ENCODE assay signal across 8 cellular contexts in genomic region chr18:79401494-79402208, GRCh38. TPM values are rescaled to one million over a fixed set of nuclear protein-coding genes. Genes with fewer than 3 reads are reported as not detected.
A peak's percentile ranks its signal among the peaks of the same experiment; 100 is the strongest.
DNase-seq lines count a peak whose midpoint lies in the region; ATAC-seq and TF ChIP-seq lines count a peak whose summit lies in the region.
"Had no signal": no experiment of that assay in that cellular context is flagged by ENCODE, and none has a peak within 500 bp of the region (broad histone marks: within the 10 kb centered on the region; RNA-seq: fewer than 3 reads in every experiment).

No MANE protein-coding gene starts in this region.

- no peak for TF ChIP-seq RAD21 in HCT116 (IDR thresholded peaks at IDR 0.05; ENCODE audit: low read depth)

- H3K4me1 Mint-ChIP-seq in activated T-cell treated with anti-CD3 and anti-CD28 coated beads, Interleukin-2, amount 50 U/mL, for 4 hours (ENCODE audit: low read depth), result peaks cover 67% of the 10 kb centered on the region
- peaks cover 81% of the 10 kb centered on the region for H3K4me1 Mint-ChIP-seq in stimulated activated memory B cell treated with anti-CD40 and anti-IgM and Interleukin-4, amounts not matched to agents 10 μg/mL and 1 μg/mL and 100 μg/mL, for 72 hours

- no peak for ATAC-seq in HCT116
- ATAC-seq in activated T-cell treated with anti-CD3 and anti-CD28 coated beads, Interleukin-2, amount 50 U/mL, for 4 hours, result no peak
- ATAC-seq in right cardiac atrium, result no peak
- no peak for ATAC-seq in stimulated activated memory B cell treated with anti-CD40 and anti-IgM and Interleukin-4, amounts not matched to agents 10 μg/mL and 1 μg/mL and 100 μg/mL, for 72 hours

- H3K9me2 ChIP-seq in HCT116 (ENCODE audit: insufficient read depth), result no peaks in the 10 kb centered on the region

- H2AFZ ChIP-seq in HCT116 (ENCODE audit: low read depth, low read length, poor library complexity, severe bottlenecking), result no peak overlapping the region

- no peaks in the 10 kb centered on the region for H3K9me3 Mint-ChIP-seq in activated T-cell treated with anti-CD3 and anti-CD28 coated beads, Interleukin-2, amount 50 U/mL, for 4 hours
- no peaks in the 10 kb centered on the region for H3K9me3 Mint-ChIP-seq in stimulated activated memory B cell treated with anti-CD40 and anti-IgM and Interleukin-4, amounts not matched to agents 10 μg/mL and 1 μg/mL and 100 μg/mL, for 72 hours

- H3K9ac ChIP-seq in HCT116 (ENCODE audit: low read length), result no peak overlapping the region

- no TSS peak for BruUV-seq in HCT116 (replicated peaks; lab: Mats Ljungman, UMichigan)

- TF ChIP-seq POLR2A in HCT116 (IDR thresholded peaks at IDR 0.05; ENCODE audit: borderline replicate concordance, extremely low read depth, insufficient read depth, insufficient read length), result no peak

- intact Hi-C loops in HCT116 (cut with micrococcal nuclease), result no loop called here
- intact Hi-C loops in right cardiac atrium (cut with DNase I), result no loop called here

- peaks cover 9% of the 10 kb centered on the region for H3K36me3 Mint-ChIP-seq in activated T-cell treated with anti-CD3 and anti-CD28 coated beads, Interleukin-2, amount 50 U/mL, for 4 hours (ENCODE audit: insufficient read depth)
- H3K36me3 Mint-ChIP-seq in stimulated activated memory B cell treated with anti-CD40 and anti-IgM and Interleukin-4, amounts not matched to agents 10 μg/mL and 1 μg/mL and 100 μg/mL, for 72 hours, result peaks cover 29% of the 10 kb centered on the region

- WGBS in right cardiac atrium, result 90% methylated on average over 32 of the region's 32 CpGs

- no peaks in the 10 kb centered on the region for H3K36me3 ChIP-seq in HCT116 (ENCODE audit: control insufficient read depth in 1 of 2, insufficient read depth in 2 of 2, low read length in 2 of 2)

- H3K4me2 ChIP-seq in HCT116 (ENCODE audit: low read length), result 0 out of 2 replicates have a peak overlapping the region, but pooled peaks have one; percentile 25

- H3K27me3 ChIP-seq in HCT116 (ENCODE audit: insufficient read depth, low read length), result no peaks in the 10 kb centered on the region
- H3K27me3 ChIP-seq in right cardiac atrium (ENCODE audit: control insufficient read depth, insufficient read depth), result no peaks in the 10 kb centered on the region

- DNase-seq in HCT116 (ENCODE audit: low read depth, low spot score) (no peak), right cardiac atrium (peak in 2 of 3 donors; percentile 49 to 53), NCI-H2171 (lab: John Stamatoyannopoulos, UW) (no peak), NCI-H1694 treated with DMSO at 0.1 percent for 48 hours (lab: John Stamatoyannopoulos, UW) (no peak), NCI-H146 (lab: John Stamatoyannopoulos, UW) (no peak)
- no peak for DNase-seq in activated T-cell treated with anti-CD3 and anti-CD28 coated beads, Interleukin-2, amount 50 U/mL, for 4 hours
- DNase-seq: MV-4-11 had no signal

- H3K27ac ChIP-seq in HCT116 (ENCODE audit: low read depth, low read length) (no peak overlapping the region; the same call in 1 of the 2 replicates), right cardiac atrium (ENCODE audit: low read length) (no peak overlapping the region)

- POLR2A ChIA-PET in HCT116 (lab: Charles Lee), result no interaction called here

- peaks cover 43% of the 10 kb centered on the region for H3K79me2 ChIP-seq in HCT116 (ENCODE audit: insufficient read depth, low read length)

- peak overlapping the region; percentile 94 for H3K27ac Mint-ChIP-seq in stimulated activated memory B cell treated with anti-CD40 and anti-IgM and Interleukin-4, amounts not matched to agents 10 μg/mL and 1 μg/mL and 100 μg/mL, for 72 hours

- RAD21 ChIA-PET in HCT116 (lab: Charles Lee; ENCODE audit: low non-redundant PET in 1 of 2, low total read pairs in 2 of 2, uncharacterized antibody in 2 of 2, unreplicated experiment in 2 of 2), result no interaction called here

- H3K27me3 Mint-ChIP-seq in activated T-cell treated with anti-CD3 and anti-CD28 coated beads, Interleukin-2, amount 50 U/mL, for 4 hours (ENCODE audit: low read depth), result no peaks in the 10 kb centered on the region
- H3K27me3 Mint-ChIP-seq in stimulated activated memory B cell treated with anti-CD40 and anti-IgM and Interleukin-4, amounts not matched to agents 10 μg/mL and 1 μg/mL and 100 μg/mL, for 72 hours, result no peaks in the 10 kb centered on the region

- H3K4me1 ChIP-seq in HCT116 (ENCODE audit: control insufficient read depth in 1 of 2, insufficient read depth in 2 of 2, low read length in 2 of 2), result peaks cover 9 to 18% of the 10 kb centered on the region in 2 experiments; a peak in 3 of 4 replicates
- H3K4me1 ChIP-seq in right cardiac atrium (ENCODE audit: control insufficient read depth, insufficient read depth, low read length), result peaks cover 8% of the 10 kb centered on the region

- no peaks in the 10 kb centered on the region for H4K20me1 ChIP-seq in HCT116 (ENCODE audit: insufficient read depth)

- CTCF ChIA-PET in HCT116 (lab: Charles Lee), result no interaction called here

- H3K4me3 ChIP-seq in HCT116 (replicated peaks in 1 of 2; ENCODE audit: low read depth in 1 of 2, low read length in 2 of 2) (no peak overlapping the region), right cardiac atrium (ENCODE audit: low read length) (no peak overlapping the region)

- no peaks in the 10 kb centered on the region for H3K9me3 ChIP-seq in HCT116 (ENCODE audit: control insufficient read depth in 1 of 2, insufficient read depth in 1 of 2, low read depth in 1 of 2, low read length in 2 of 2)
- no peaks in the 10 kb centered on the region for H3K9me3 ChIP-seq in right cardiac atrium (ENCODE audit: control insufficient read depth, low read length)

- TF ChIP-seq CTCF in HCT116 (IDR thresholded peaks at IDR 0.05 in 2 of 3, conservative IDR thresholded peaks at IDR 0.05 in 1 of 3; ENCODE audit: borderline replicate concordance in 1 of 3, insufficient read depth in 1 of 3, low read depth in 2 of 3, low read length in 2 of 3), result no peak

- peak overlapping the region; percentile 85 for H3K4me3 Mint-ChIP-seq in activated T-cell treated with anti-CD3 and anti-CD28 coated beads, Interleukin-2, amount 50 U/mL, for 4 hours
- H3K4me3 Mint-ChIP-seq in stimulated activated memory B cell treated with anti-CD40 and anti-IgM and Interleukin-4, amounts not matched to agents 10 μg/mL and 1 μg/mL and 100 μg/mL, for 72 hours, result peak overlapping the region; percentile 83

TF ChIP-seq in HCT116, 20 proteins besides CTCF, POLR2A, EP300 and RAD21:
- no peak for TF ChIP-seq SIN3A (IDR thresholded peaks at IDR 0.05; ENCODE audit: low read depth)
- TF ChIP-seq EGR1 (IDR thresholded peaks at IDR 0.05; ENCODE audit: low read depth), result no peak
- no peak for TF ChIP-seq MAX (IDR thresholded peaks at IDR 0.05)
- TF ChIP-seq JUND (IDR thresholded peaks at IDR 0.05), result no peak
- TF ChIP-seq POLR2AphosphoS5 (IDR thresholded peaks at IDR 0.05; ENCODE audit: low read depth, low read length), result no peak
- TF ChIP-seq ATF3 (IDR thresholded peaks at IDR 0.05), result no peak
- no peak for TF ChIP-seq ZFX (IDR thresholded peaks at IDR 0.05)

RNA-seq across cellular contexts. Expression of gene NFATC1, which starts 5.9 kb away (rescaled TPM):
- total RNA-seq in HCT116 (2021; ENCODE audit: unreplicated experiment) (20.8 TPM), right cardiac atrium (10 to 100 TPM; 20.1 to 25.3 (median 20.8) TPM)
- 13.5 and 14.8 TPM in 2 replicates for polyA plus RNA-seq in HCT116 (2012)
- 10 to 100 TPM; 62.7 to 80.8 (median 75.2) TPM for total RNA-seq in activated T-cell treated with anti-CD3 and anti-CD28 coated beads, Interleukin-2, amount 50 U/mL, for 4 hours
- polyA plus RNA-seq in right cardiac atrium, result 14.7 TPM

Comparison
In these comparisons a context has a peak if more than half of its experiments do, and no peak if none do; other contexts are left out.
1. DNase-seq: peak in right cardiac atrium (2 of 3); none in HCT116 (single experiment), activated T-cell treated with anti-CD3 and anti-CD28 coated beads, Interleukin-2, amount 50 U/mL, for 4 hours (single experiment), NCI-H2171 (single experiment), NCI-H1694 treated with DMSO at 0.1 percent for 48 hours (single experiment) and NCI-H146 (single experiment).